Comparison of ENCODE assay signal across 1 cellular context in genomic region chr11:64810271-64810890, GRCh38.
TF ChIP-seq lines count a peak whose summit lies in the region.

Gene MEN1 (minus strand): TSS chr11:64810551. CDS start chr11:64810109, 442 bp downstream.

TF ChIP-seq in GM12878, 131 proteins besides CTCF, POLR2A, EP300 and RAD21 (continued from another document):
- TF ChIP-seq ZBTB33 (IDR thresholded peaks at IDR 0.05), result no peak
- TF ChIP-seq ZNF622 (IDR thresholded peaks at IDR 0.05), result no peak
- no peak; the same call in none of the 2 replicates for TF ChIP-seq NR2F1 (conservative IDR thresholded peaks at IDR 0.05)
- no peak for TF ChIP-seq ASH2L (IDR thresholded peaks at IDR 0.05; ENCODE audit: borderline replicate concordance, low read depth)
- 0 out of 2 replicates have a peak, but pooled peaks have one; percentile 19 for TF ChIP-seq POLR2AphosphoS2 (IDR thresholded peaks at IDR 0.05; ENCODE audit: low read depth, low read length)
- TF ChIP-seq ZBTB11 (CRISPR knock-in tag; IDR thresholded peaks at IDR 0.05), result no peak
- no peak for TF ChIP-seq ESRRA (IDR thresholded peaks at IDR 0.05; ENCODE audit: low read length)
- no peak for TF ChIP-seq WRNIP1 (IDR thresholded peaks at IDR 0.05; ENCODE audit: borderline replicate concordance, low read depth, low read length)
- TF ChIP-seq ZZZ3 (IDR thresholded peaks at IDR 0.05; ENCODE audit: control insufficient read depth, insufficient read length, low read depth), result no peak
- no peak for TF ChIP-seq STAT3 (IDR thresholded peaks at IDR 0.05; ENCODE audit: low read depth, low read length)
- TF ChIP-seq ETV6 (conservative IDR thresholded peaks at IDR 0.05 in 1 of 2, IDR thresholded peaks at IDR 0.05 in 1 of 2; ENCODE audit: borderline replicate concordance in 1 of 2, low read depth in 1 of 2), result no peak
- TF ChIP-seq CREM (IDR thresholded peaks at IDR 0.05; ENCODE audit: low read depth), result no peak
- TF ChIP-seq GATAD2B (conservative IDR thresholded peaks at IDR 0.05; ENCODE audit: low read depth), result 0 out of 2 replicates have a peak, but pooled peaks have one; percentile 9
- TF ChIP-seq POU2F2 (IDR thresholded peaks at IDR 0.05; ENCODE audit: borderline replicate concordance, low read depth, low read length), result 0 out of 3 replicates have a peak, but pooled peaks have one; percentile 18
- peak in 1 of 2 experiments; percentile 68; a peak in 1 of 3 replicates for TF ChIP-seq EGR1 (IDR thresholded peaks at IDR 0.05; ENCODE audit: borderline replicate concordance in 1 of 2, low read depth in 2 of 2, low read length in 2 of 2)
- TF ChIP-seq STAT1 (conservative IDR thresholded peaks at IDR 0.05), result no peak
- TF ChIP-seq CBFB (IDR thresholded peaks at IDR 0.05; ENCODE audit: low read depth), result peak; percentile 47; the same call in 1 of the 2 replicates
- no peak for TF ChIP-seq SMAD1 (IDR thresholded peaks at IDR 0.05; ENCODE audit: low read depth, partially characterized antibody)
- peak; percentile 77 for TF ChIP-seq SIX5 (IDR thresholded peaks at IDR 0.05; ENCODE audit: low read depth, low read length, severe bottlenecking)
- TF ChIP-seq FOS (IDR thresholded peaks at IDR 0.05; ENCODE audit: borderline replicate concordance, extremely low read depth, insufficient read length), result no peak
- no peak for TF ChIP-seq KAT2A (conservative IDR thresholded peaks at IDR 0.05; ENCODE audit: control insufficient read depth, low read depth, low read length)
- peak; percentile 44 to 62; a peak in 3 of 4 replicates for TF ChIP-seq IKZF2 (IDR thresholded peaks at IDR 0.05)
- no peak for TF ChIP-seq EZH2 (IDR thresholded peaks at IDR 0.05; ENCODE audit: borderline replicate concordance, control insufficient read depth, low read depth, low read length)
- TF ChIP-seq BHLHE40 (IDR thresholded peaks at IDR 0.05; ENCODE audit: borderline replicate concordance in 1 of 2, low read depth in 2 of 2, low read length in 1 of 2), result peak in 1 of 2 experiments; percentile 46; a peak in 2 of 4 replicates
- peak; percentile 47 for TF ChIP-seq RUNX3 (IDR thresholded peaks at IDR 0.05; ENCODE audit: low read length)
- TF ChIP-seq ZNF207 (IDR thresholded peaks at IDR 0.05; ENCODE audit: borderline replicate concordance), result 0 out of 2 replicates have a peak, but pooled peaks have one; percentile 52
- peak; percentile 13; the same call in 1 of the 2 replicates for TF ChIP-seq MAX (IDR thresholded peaks at IDR 0.05; ENCODE audit: low read depth, low read length)
- peak; percentile 60 for TF ChIP-seq NBN (IDR thresholded peaks at IDR 0.05)
- peak; percentile 36; the same call in 1 of the 2 replicates for TF ChIP-seq EED (IDR thresholded peaks at IDR 0.05; ENCODE audit: low read depth)
- no peak for TF ChIP-seq FOXM1 (IDR thresholded peaks at IDR 0.05; ENCODE audit: low read depth, low read length)
- peak; percentile 60; the same call in 1 of the 2 replicates for TF ChIP-seq YY1 (IDR thresholded peaks at IDR 0.05; ENCODE audit: low read depth, low read length)
- peak; percentile 43; the same call in 1 of the 2 replicates for TF ChIP-seq POLR2AphosphoS5 (IDR thresholded peaks at IDR 0.05; ENCODE audit: low read length)
- TF ChIP-seq CHD2 (IDR thresholded peaks at IDR 0.05; ENCODE audit: borderline replicate concordance, low read depth, low read length), result peak; percentile 44; the same call in 1 of the 2 replicates
- TF ChIP-seq MEF2B (IDR thresholded peaks at IDR 0.05; ENCODE audit: partially characterized antibody, poor library complexity, severe bottlenecking), result no peak
- 0 out of 2 replicates have a peak, but pooled peaks have one; percentile 47 for TF ChIP-seq ELK1 (IDR thresholded peaks at IDR 0.05; ENCODE audit: low read depth, low read length)
- peak; percentile 36; the same call in 1 of the 2 replicates for TF ChIP-seq MXI1 (IDR thresholded peaks at IDR 0.05; ENCODE audit: low read depth, low read length)
- TF ChIP-seq TAF1 (IDR thresholded peaks at IDR 0.05; ENCODE audit: borderline replicate concordance, low read depth, low read length), result peak; percentile 40; the same call in 1 of the 2 replicates
- TF ChIP-seq ZBTB40 (IDR thresholded peaks at IDR 0.05; ENCODE audit: borderline replicate concordance), result peak; percentile 82
- no peak for TF ChIP-seq NFIC (IDR thresholded peaks at IDR 0.05; ENCODE audit: low read depth, low read length)
- no peak for TF ChIP-seq NFYA (IDR thresholded peaks at IDR 0.05; ENCODE audit: borderline replicate concordance, low read depth, low read length)
- no peak for TF ChIP-seq ZSCAN29 (IDR thresholded peaks at IDR 0.05)
- no peak for TF ChIP-seq NFXL1 (IDR thresholded peaks at IDR 0.05; ENCODE audit: borderline replicate concordance)
- TF ChIP-seq PKNOX1 (IDR thresholded peaks at IDR 0.05), result no peak
- no peak for TF ChIP-seq SRF (IDR thresholded peaks at IDR 0.05; ENCODE audit: low read depth in 2 of 2, low read length in 2 of 2)
- 0 out of 2 replicates have a peak, but pooled peaks have one; percentile 22 for TF ChIP-seq ATF7 (IDR thresholded peaks at IDR 0.05; ENCODE audit: low read depth)
- 0 out of 2 replicates have a peak, but pooled peaks have one; percentile 5 for TF ChIP-seq SPI1 (IDR thresholded peaks at IDR 0.05; ENCODE audit: borderline replicate concordance, insufficient read depth, low read depth, low read length)
- 0 out of 2 replicates have a peak, but pooled peaks have one; percentile 21 for TF ChIP-seq TBL1XR1 (IDR thresholded peaks at IDR 0.05; ENCODE audit: low read depth, low read length)
- TF ChIP-seq NRF1 (conservative IDR thresholded peaks at IDR 0.05; ENCODE audit: low read depth, low read length), result no peak
- no peak for TF ChIP-seq MTA2 (IDR thresholded peaks at IDR 0.05; ENCODE audit: low read depth)
- no peak for TF ChIP-seq SMAD5 (IDR thresholded peaks at IDR 0.05; ENCODE audit: low read depth)
- peak; percentile 31 for TF ChIP-seq RELA (IDR thresholded peaks at IDR 0.05; ENCODE audit: borderline replicate concordance, partially characterized antibody)
- TF ChIP-seq NKRF (conservative IDR thresholded peaks at IDR 0.05), result peak; percentile 70
- TF ChIP-seq HDAC2 (IDR thresholded peaks at IDR 0.05), result no peak
- no peak; the same call in 1 of the 2 replicates for TF ChIP-seq RB1 (IDR thresholded peaks at IDR 0.05; ENCODE audit: borderline replicate concordance)
TF ChIP-seq in GM12878: peak in this region for 31.
